In the genomic region with DNA sequence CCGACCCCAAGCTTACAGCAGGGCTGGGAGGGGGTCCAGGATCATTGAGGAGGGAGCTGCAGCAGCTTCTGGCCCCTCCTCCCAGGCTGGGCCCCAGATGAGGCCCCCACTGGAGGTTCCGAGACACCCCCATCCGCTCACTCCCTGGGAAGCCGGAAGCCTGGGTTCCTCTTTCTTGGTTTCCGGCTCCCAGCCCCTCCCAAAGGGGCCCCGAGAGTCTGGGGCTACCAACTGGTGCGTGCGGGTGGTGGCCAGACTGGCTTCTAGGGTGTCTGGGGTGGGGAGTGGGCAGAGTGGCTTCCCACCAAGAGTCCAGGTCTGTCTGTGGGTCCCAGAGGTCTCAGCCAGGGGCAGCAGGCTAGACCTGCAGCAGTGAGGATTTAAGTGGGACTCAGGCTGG, we compare ENCODE assay signal across 11 cellular contexts. TPM values are rescaled to one million over a fixed set of nuclear protein-coding genes. Genes with fewer than 3 reads are reported as not detected.
DNase-seq lines count a peak whose midpoint lies in the region; ATAC-seq and TF ChIP-seq lines count a peak whose summit lies in the region.
"Had no signal": no experiment of that assay in that cellular context is flagged by ENCODE, and none has a peak within 500 bp of the region (broad histone marks: within the 10 kb centered on the region; RNA-seq: fewer than 3 reads in every experiment).

No MANE protein-coding gene starts in this region.

- H3K36me3 Mint-ChIP-seq in CD4-positive, CD25-positive, alpha-beta regulatory T cell: peaks cover 3% of the 10 kb centered on the region
- H3K36me3 Mint-ChIP-seq in activated T-cell treated with anti-CD3 and anti-CD28 coated beads, Interleukin-2, amount 50 U/mL, for 4 hours (ENCODE audit: insufficient read depth): peaks cover 6% of the 10 kb centered on the region

- H3K4me1 Mint-ChIP-seq in CD4-positive, CD25-positive, alpha-beta regulatory T cell: peaks cover 0 to 41% (median 11%) of the 10 kb centered on the region in 4 donors
- peaks cover 28% of the 10 kb centered on the region for H3K4me1 Mint-ChIP-seq in activated T-cell treated with anti-CD3 and anti-CD28 coated beads, Interleukin-2, amount 50 U/mL, for 4 hours (ENCODE audit: low read depth)

- H3K27ac ChIP-seq in CD4-positive, CD25-positive, alpha-beta regulatory T cell (ENCODE audit: insufficient read depth, low read length, poor library complexity, severe bottlenecking): peak overlapping the region; percentile 68
- peak overlapping the region; percentile 3 to 93 for H3K27ac ChIP-seq in left lung

- intact Hi-C loops in left lung (cut with DNase I): no loop called here

- H3K4me3 ChIP-seq in CD4-positive, CD25-positive, alpha-beta regulatory T cell (ENCODE audit: low read depth, low read length): peak overlapping the region; percentile 78
- peak overlapping the region; percentile 69 to 92 for H3K4me3 ChIP-seq in left lung

- peaks cover 38% of the 10 kb centered on the region for H3K4me1 ChIP-seq in CD4-positive, CD25-positive, alpha-beta regulatory T cell (ENCODE audit: control insufficient read depth, insufficient read depth, low read length, poor library complexity, severe bottlenecking)
- peaks cover 14 to 42% of the 10 kb centered on the region in 2 donors for H3K4me1 ChIP-seq in left lung

- H3K27me3 Mint-ChIP-seq in CD4-positive, CD25-positive, alpha-beta regulatory T cell: peaks cover 7% of the 10 kb centered on the region
- no peaks in the 10 kb centered on the region for H3K27me3 Mint-ChIP-seq in activated T-cell treated with anti-CD3 and anti-CD28 coated beads, Interleukin-2, amount 50 U/mL, for 4 hours (ENCODE audit: low read depth)

- no peaks in the 10 kb centered on the region for H3K9me3 Mint-ChIP-seq in CD4-positive, CD25-positive, alpha-beta regulatory T cell
- H3K9me3 Mint-ChIP-seq in activated T-cell treated with anti-CD3 and anti-CD28 coated beads, Interleukin-2, amount 50 U/mL, for 4 hours: no peaks in the 10 kb centered on the region

- no peaks in the 10 kb centered on the region for H3K27me3 ChIP-seq in CD4-positive, CD25-positive, alpha-beta regulatory T cell (ENCODE audit: control insufficient read depth, insufficient read depth, low read length)
- H3K27me3 ChIP-seq in left lung: no peaks in the 10 kb centered on the region

- peak in 1 of 3 donors; percentile 76 for DNase-seq in CD4-positive, CD25-positive, alpha-beta regulatory T cell
- DNase-seq in activated T-cell treated with anti-CD3 and anti-CD28 coated beads, Interleukin-2, amount 50 U/mL, for 4 hours: no peak
- DNase-seq in left lung (peak in 1 of 2 donors; percentile 92), RPMI8226 (no peak), NCI-H1930 (lab: John Stamatoyannopoulos, UW) (no peak)
- no peak for DNase-seq in effector CD4-positive, alpha-beta T cell
- DNase-seq: DMS53, NCI-H748 treated with DMSO at 0.1 percent for 48 hours had no signal

- peaks cover 20% of the 10 kb centered on the region for H3K36me3 ChIP-seq in CD4-positive, CD25-positive, alpha-beta regulatory T cell (ENCODE audit: control insufficient read depth, insufficient read depth, low read length)
- peaks cover 0 to 41% of the 10 kb centered on the region in 2 donors for H3K36me3 ChIP-seq in left lung

- peak in 1 of 2 donors; percentile 3 for ATAC-seq in CD4-positive, CD25-positive, alpha-beta regulatory T cell (ENCODE audit: low read depth in 2 of 2)
- ATAC-seq in HG02759 (IDR thresholded peaks at IDR 0.05; ENCODE audit: unreplicated experiment): peak; percentile 29
- peak; percentile 11 to 13 for ATAC-seq in activated T-cell treated with anti-CD3 and anti-CD28 coated beads, Interleukin-2, amount 50 U/mL, for 4 hours
- ATAC-seq in left lung: no peak
- no peak for ATAC-seq in GM18861 (IDR thresholded peaks at IDR 0.05; ENCODE audit: unreplicated experiment)

- peak overlapping the region; percentile 77 to 91 (median 78) for H3K27ac Mint-ChIP-seq in CD4-positive, CD25-positive, alpha-beta regulatory T cell

- peak overlapping the region; percentile 92 to 98 (median 96) for H3K4me3 Mint-ChIP-seq in CD4-positive, CD25-positive, alpha-beta regulatory T cell
- H3K4me3 Mint-ChIP-seq in activated T-cell treated with anti-CD3 and anti-CD28 coated beads, Interleukin-2, amount 50 U/mL, for 4 hours: peak overlapping the region; percentile 86

- no peak for TF ChIP-seq CTCF in left lung (IDR thresholded peaks at IDR 0.05)

- no peaks in the 10 kb centered on the region for H3K9me3 ChIP-seq in CD4-positive, CD25-positive, alpha-beta regulatory T cell (ENCODE audit: control insufficient read depth in 2 of 2, low read length in 2 of 2)
- H3K9me3 ChIP-seq in left lung: no peaks in the 10 kb centered on the region

RNA-seq across cellular contexts. Expression of gene RGS19, which starts 2.2 kb away (rescaled TPM):
- total RNA-seq in CD4-positive, CD25-positive, alpha-beta regulatory T cell: 50.7 TPM
- polyA plus RNA-seq in CD4-positive, CD25-positive, alpha-beta regulatory T cell: 100 to 1,000 TPM in 2 of 4 donors, 10 to 100 TPM in 2; 79.4 to 105 (median 95.0) TPM
- total RNA-seq in activated T-cell treated with anti-CD3 and anti-CD28 coated beads, Interleukin-2, amount 50 U/mL, for 4 hours: 10 to 100 TPM; 41.7 to 49.0 (median 47.0) TPM
- total RNA-seq in left lung: 10 to 100 TPM; 23.4 to 63.9 TPM

RNA-seq across cellular contexts. Expression of gene OPRL1, which starts 2.8 kb away (rescaled TPM):
- 1.3 TPM for total RNA-seq in CD4-positive, CD25-positive, alpha-beta regulatory T cell
- polyA plus RNA-seq in CD4-positive, CD25-positive, alpha-beta regulatory T cell: 1 to 10 TPM in 1 of 4 donors, under 1 TPM in 3; 0.58 to 1.1 (median 0.59) TPM
- total RNA-seq in activated T-cell treated with anti-CD3 and anti-CD28 coated beads, Interleukin-2, amount 50 U/mL, for 4 hours: under 1 TPM in 2 of 3 donors, not detected in 1; 0.05 to 0.11 TPM
- total RNA-seq in left lung: 1 to 10 TPM; 1.8 to 2.0 TPM

RNA-seq across cellular contexts. Expression of gene LKAAEAR1, which starts 7.1 kb away (rescaled TPM):
- not detected for total RNA-seq in CD4-positive, CD25-positive, alpha-beta regulatory T cell
- 1 to 10 TPM in 1 of 4 donors, under 1 TPM in 1, not detected in 2; 0.42 to 1.4 TPM for polyA plus RNA-seq in CD4-positive, CD25-positive, alpha-beta regulatory T cell
- total RNA-seq in activated T-cell treated with anti-CD3 and anti-CD28 coated beads, Interleukin-2, amount 50 U/mL, for 4 hours: under 1 TPM; 0.30 to 0.47 (median 0.38) TPM
- under 1 TPM in 1 of 2 donors, not detected in 1; 0.45 TPM for total RNA-seq in left lung
- total RNA-seq: renal cortical epithelial cell had no signal

RNA-seq across cellular contexts. Expression of gene TCEA2, which starts 14.1 kb away (rescaled TPM):
- total RNA-seq in CD4-positive, CD25-positive, alpha-beta regulatory T cell: 24.8 TPM
- polyA plus RNA-seq in CD4-positive, CD25-positive, alpha-beta regulatory T cell: 10 to 100 TPM; 17.7 to 27.1 (median 20.9) TPM
- 10 to 100 TPM; 10.5 to 17.3 (median 11.5) TPM for total RNA-seq in activated T-cell treated with anti-CD3 and anti-CD28 coated beads, Interleukin-2, amount 50 U/mL, for 4 hours
- total RNA-seq in left lung: 10 to 100 TPM; 31.2 to 34.3 TPM

RNA-seq across cellular contexts. Expression of gene SOX18, which starts 27.7 kb away (rescaled TPM):
- not detected for total RNA-seq in CD4-positive, CD25-positive, alpha-beta regulatory T cell
- not detected for polyA plus RNA-seq in CD4-positive, CD25-positive, alpha-beta regulatory T cell
- under 1 TPM; 0.13 to 0.24 (median 0.24) TPM for total RNA-seq in activated T-cell treated with anti-CD3 and anti-CD28 coated beads, Interleukin-2, amount 50 U/mL, for 4 hours
- 10 to 100 TPM; 40.3 to 69.2 TPM for total RNA-seq in left lung

Comparison
In these comparisons a context has a peak if more than half of its experiments do, and no peak if none do; other contexts are left out.
1. ATAC-seq: peak in HG02759 (single experiment) and activated T-cell treated with anti-CD3 and anti-CD28 coated beads, Interleukin-2, amount 50 U/mL, for 4 hours (2 of 2); none in left lung (single experiment) and GM18861 (single experiment).